In the genomic region with DNA sequence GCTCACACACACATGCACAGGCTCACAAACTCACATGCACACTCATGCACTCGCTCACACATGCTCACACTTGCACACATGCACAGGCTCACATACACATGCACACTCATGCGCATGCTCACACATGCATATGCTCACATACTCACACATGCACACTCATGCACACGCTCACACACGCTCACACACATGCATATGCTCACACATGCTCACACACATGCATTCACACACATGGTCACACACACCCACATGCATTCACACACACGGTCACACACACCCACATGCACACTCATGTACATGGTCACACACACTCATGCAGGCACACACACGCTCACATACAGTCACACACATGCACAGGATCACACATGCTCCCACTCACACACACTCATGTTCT, we compare ENCODE assay signal across 1 cellular context.
TF ChIP-seq lines count a peak whose summit lies in the region.

No MANE protein-coding gene starts in this region.

TF ChIP-seq in K562, 482 proteins besides CTCF, POLR2A, EP300 and RAD21 (continued from another document):
- TF ChIP-seq, protein P1, sequence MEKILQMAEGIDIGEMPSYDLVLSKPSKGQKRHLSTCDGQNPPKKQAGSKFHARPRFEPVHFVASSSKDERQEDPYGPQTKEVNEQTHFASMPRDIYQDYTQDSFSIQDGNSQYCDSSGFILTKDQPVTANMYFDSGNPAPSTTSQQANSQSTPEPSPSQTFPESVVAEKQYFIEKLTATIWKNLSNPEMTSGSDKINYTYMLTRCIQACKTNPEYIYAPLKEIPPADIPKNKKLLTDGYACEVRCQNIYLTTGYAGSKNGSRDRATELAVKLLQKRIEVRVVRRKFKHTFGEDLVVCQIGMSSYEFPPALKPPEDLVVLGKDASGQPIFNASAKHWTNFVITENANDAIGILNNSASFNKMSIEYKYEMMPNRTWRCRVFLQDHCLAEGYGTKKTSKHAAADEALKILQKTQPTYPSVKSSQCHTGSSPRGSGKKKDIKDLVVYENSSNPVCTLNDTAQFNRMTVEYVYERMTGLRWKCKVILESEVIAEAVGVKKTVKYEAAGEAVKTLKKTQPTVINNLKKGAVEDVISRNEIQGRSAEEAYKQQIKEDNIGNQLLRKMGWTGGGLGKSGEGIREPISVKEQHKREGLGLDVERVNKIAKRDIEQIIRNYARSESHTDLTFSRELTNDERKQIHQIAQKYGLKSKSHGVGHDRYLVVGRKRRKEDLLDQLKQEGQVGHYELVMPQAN (IDR thresholded peaks at IDR 0.05; ENCODE audit: borderline replicate concordance) = peak; percentile 35; the same call in 1 of the 2 replicates
- TF ChIP-seq, protein P2, sequence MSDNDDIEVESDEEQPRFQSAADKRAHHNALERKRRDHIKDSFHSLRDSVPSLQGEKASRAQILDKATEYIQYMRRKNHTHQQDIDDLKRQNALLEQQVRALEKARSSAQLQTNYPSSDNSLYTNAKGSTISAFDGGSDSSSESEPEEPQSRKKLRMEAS (CRISPR knock-in tag; IDR thresholded peaks at IDR 0.05) = peak; percentile 67
- TF ChIP-seq ZC3H4 (CRISPR knock-in tag; IDR thresholded peaks at IDR 0.05; ENCODE audit: borderline replicate concordance) (0 out of 2 replicates have a peak, but pooled peaks have one; percentile 6), IRF2 (CRISPR knock-in tag; IDR thresholded peaks at IDR 0.05) (0 out of 2 replicates have a peak, but pooled peaks have one; percentile 61), HDAC1 (IDR thresholded peaks at IDR 0.05) (0 out of 4 replicates have a peak, but pooled peaks of 1 of the 2 experiments have one; percentile 38), TAF15 (IDR thresholded peaks at IDR 0.05; ENCODE audit: low read depth, low read length) (no peak), MYBL2 (IDR thresholded peaks at IDR 0.05; ENCODE audit: low read depth) (0 out of 2 replicates have a peak, but pooled peaks have one; percentile 6), MYBL2 (CRISPR knock-in tag; IDR thresholded peaks at IDR 0.05; ENCODE audit: borderline replicate concordance) (no peak), ZNF12 (CRISPR knock-in tag; IDR thresholded peaks at IDR 0.05) (no peak), HDGF (IDR thresholded peaks at IDR 0.05) (peak; percentile 36; the same call in 1 of the 2 replicates), TRIM24 (IDR thresholded peaks at IDR 0.05) (no peak), TSC22D4 (tag; IDR thresholded peaks at IDR 0.05) (peak; percentile 46; the same call in 1 of the 2 replicates)
- TF ChIP-seq, protein P3, sequence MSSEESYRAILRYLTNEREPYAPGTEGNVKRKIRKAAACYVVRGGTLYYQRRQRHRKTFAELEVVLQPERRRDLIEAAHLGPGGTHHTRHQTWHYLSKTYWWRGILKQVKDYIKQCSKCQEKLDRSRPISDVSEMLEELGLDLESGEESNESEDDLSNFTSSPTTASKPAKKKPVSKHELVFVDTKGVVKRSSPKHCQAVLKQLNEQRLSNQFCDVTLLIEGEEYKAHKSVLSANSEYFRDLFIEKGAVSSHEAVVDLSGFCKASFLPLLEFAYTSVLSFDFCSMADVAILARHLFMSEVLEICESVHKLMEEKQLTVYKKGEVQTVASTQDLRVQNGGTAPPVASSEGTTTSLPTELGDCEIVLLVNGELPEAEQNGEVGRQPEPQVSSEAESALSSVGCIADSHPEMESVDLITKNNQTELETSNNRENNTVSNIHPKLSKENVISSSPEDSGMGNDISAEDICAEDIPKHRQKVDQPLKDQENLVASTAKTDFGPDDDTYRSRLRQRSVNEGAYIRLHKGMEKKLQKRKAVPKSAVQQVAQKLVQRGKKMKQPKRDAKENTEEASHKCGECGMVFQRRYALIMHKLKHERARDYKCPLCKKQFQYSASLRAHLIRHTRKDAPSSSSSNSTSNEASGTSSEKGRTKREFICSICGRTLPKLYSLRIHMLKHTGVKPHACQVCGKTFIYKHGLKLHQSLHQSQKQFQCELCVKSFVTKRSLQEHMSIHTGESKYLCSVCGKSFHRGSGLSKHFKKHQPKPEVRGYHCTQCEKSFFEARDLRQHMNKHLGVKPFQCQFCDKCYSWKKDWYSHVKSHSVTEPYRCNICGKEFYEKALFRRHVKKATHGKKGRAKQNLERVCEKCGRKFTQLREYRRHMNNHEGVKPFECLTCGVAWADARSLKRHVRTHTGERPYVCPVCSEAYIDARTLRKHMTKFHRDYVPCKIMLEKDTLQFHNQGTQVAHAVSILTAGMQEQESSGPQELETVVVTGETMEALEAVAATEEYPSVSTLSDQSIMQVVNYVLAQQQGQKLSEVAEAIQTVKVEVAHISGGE (CRISPR knock-in tag; IDR thresholded peaks at IDR 0.05) = 0 out of 6 replicates have a peak, but pooled peaks of 1 of the 3 experiments have one; percentile 29
- TF ChIP-seq, protein P4, sequence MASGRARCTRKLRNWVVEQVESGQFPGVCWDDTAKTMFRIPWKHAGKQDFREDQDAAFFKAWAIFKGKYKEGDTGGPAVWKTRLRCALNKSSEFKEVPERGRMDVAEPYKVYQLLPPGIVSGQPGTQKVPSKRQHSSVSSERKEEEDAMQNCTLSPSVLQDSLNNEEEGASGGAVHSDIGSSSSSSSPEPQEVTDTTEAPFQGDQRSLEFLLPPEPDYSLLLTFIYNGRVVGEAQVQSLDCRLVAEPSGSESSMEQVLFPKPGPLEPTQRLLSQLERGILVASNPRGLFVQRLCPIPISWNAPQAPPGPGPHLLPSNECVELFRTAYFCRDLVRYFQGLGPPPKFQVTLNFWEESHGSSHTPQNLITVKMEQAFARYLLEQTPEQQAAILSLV (tag; IDR thresholded peaks at IDR 0.05) = 0 out of 2 replicates have a peak, but pooled peaks have one; percentile 12
